Comparison of ENCODE assay signal across 21 cellular contexts in the genomic region with DNA sequence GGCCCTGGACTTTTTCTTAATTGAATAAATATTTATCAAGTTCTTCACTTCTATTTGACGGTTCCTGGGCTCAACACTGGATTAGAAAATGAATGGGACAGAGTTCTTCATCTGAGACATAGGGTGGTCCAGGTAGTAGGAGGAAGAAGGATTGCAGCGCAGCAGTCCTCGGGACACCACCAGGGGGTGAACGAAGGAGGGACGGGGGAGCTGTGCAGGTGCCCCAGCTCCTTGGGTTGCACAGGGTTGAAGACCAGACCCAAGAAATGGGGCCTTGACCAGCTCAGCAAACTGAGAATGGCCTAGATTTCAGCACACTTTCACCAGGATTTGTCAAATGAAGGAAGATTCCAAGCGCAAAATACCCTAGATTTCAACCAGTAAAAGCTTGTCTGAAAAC. TPM values are rescaled to one million over a fixed set of nuclear protein-coding genes. Genes with fewer than 3 reads are reported as not detected.
DNase-seq lines count a peak whose midpoint lies in the region; ATAC-seq and TF ChIP-seq lines count a peak whose summit lies in the region.
"Had no signal": no experiment of that assay in that cellular context is flagged by ENCODE, and none has a peak within 500 bp of the region (broad histone marks: within the 10 kb centered on the region; RNA-seq: fewer than 3 reads in every experiment).

No MANE protein-coding gene starts in this region.

- TF ChIP-seq POLR2A in lower leg skin (IDR thresholded peaks at IDR 0.05) = no peak
- TF ChIP-seq POLR2A in stomach (IDR thresholded peaks at IDR 0.05) = no peak

- no peak overlapping the region for H3K23ac ChIP-seq in mesenchymal stem cell (ENCODE audit: low read length in 2 of 2)

- no peak overlapping the region for H4K8ac ChIP-seq in mesenchymal stem cell (ENCODE audit: low read length)

- H3K9me3 ChIP-seq in OCI-LY3 (ENCODE audit: insufficient read depth, low read length) (no peaks in the 10 kb centered on the region), mesenchymal stem cell (ENCODE audit: control insufficient read depth, low read length) (no peaks in the 10 kb centered on the region), stomach (no peaks in the 10 kb centered on the region)
- H3K9me3 ChIP-seq: BLaER1, HAP-1 had no signal

- no peak overlapping the region for H2BK5ac ChIP-seq in mesenchymal stem cell (ENCODE audit: low read depth, low read length, poor library complexity, severe bottlenecking)

- H3K4me1 ChIP-seq in OCI-LY3 (ENCODE audit: low read length) (peaks cover 30% of the 10 kb centered on the region), mesenchymal stem cell (ENCODE audit: control insufficient read depth, insufficient read depth, low read depth, low read length) (peaks cover 28% of the 10 kb centered on the region), stomach (peaks cover 18 to 98% (median 54%) of the 10 kb centered on the region in 4 donors)
- H3K4me1 ChIP-seq: HAP-1 had no signal

- H3K4ac ChIP-seq in mesenchymal stem cell (ENCODE audit: low read depth in 1 of 2, low read length in 2 of 2) = no peak overlapping the region

- ATAC-seq in sciatic nerve = no peak
- ATAC-seq in HG02973 (IDR thresholded peaks at IDR 0.05; ENCODE audit: unreplicated experiment) = no peak
- ATAC-seq: GM12878 had no signal

- WGBS in mesenchymal stem cell = 91% methylated on average over 6 of the region's 6 CpGs
- WGBS in lower leg skin, 2 donors = 86 to 93% methylated on average over 6 of the region's 6 CpGs
- WGBS in stomach, 5 donors = 73 to 84% (median 79%) methylated on average over 6 of the region's 6 CpGs

- no peak overlapping the region for H2AFZ ChIP-seq in OCI-LY3 (ENCODE audit: low read depth, low read length)
- no peak overlapping the region for H2AFZ ChIP-seq in mesenchymal stem cell (ENCODE audit: low read depth, low read length)
- H2AFZ ChIP-seq: GM23248 had no signal

- H3K27me3 ChIP-seq in OCI-LY3 (ENCODE audit: low read depth, low read length) = no peaks in the 10 kb centered on the region
- no peaks in the 10 kb centered on the region for H3K27me3 ChIP-seq in mesenchymal stem cell (ENCODE audit: control insufficient read depth in 1 of 2, insufficient read depth in 1 of 2, low read length in 2 of 2)
- H3K27me3 ChIP-seq in stomach = no peaks in the 10 kb centered on the region
- H3K27me3 ChIP-seq: BLaER1 had no signal

- no peak overlapping the region for H4K91ac ChIP-seq in mesenchymal stem cell (ENCODE audit: low read length)

- intact Hi-C loops in sciatic nerve (cut with DNase I) = loop anchor here (5.0 kb wide), 2 partner anchors 92 to 157 kb away; no protein-coding TSS in a partner anchor
- intact Hi-C loops in lower leg skin (cut with DNase I; ENCODE audit: low total_unique reads) = loop anchor here (5.0 to 10.0 kb wide), 2 partner anchors 100 to 157 kb away; no protein-coding TSS in a partner anchor
- intact Hi-C loops in stomach (cut with DNase I; ENCODE audit: low total_unique reads) = loop anchor here (5.0 kb wide), 2 partner anchors 97 to 152 kb away; no protein-coding TSS in a partner anchor

- peaks cover 13% of the 10 kb centered on the region for H3K79me2 ChIP-seq in OCI-LY3 (ENCODE audit: low read length)

- no peak overlapping the region for H3K4me2 ChIP-seq in OCI-LY3 (ENCODE audit: low read length)
- H3K4me2 ChIP-seq in mesenchymal stem cell (ENCODE audit: low read length, poor library complexity, severe bottlenecking) = no peak overlapping the region
- H3K4me2 ChIP-seq: BLaER1 had no signal

- peak overlapping the region; percentile 51 for H3K27ac ChIP-seq in OCI-LY3 (ENCODE audit: low read length)
- H3K27ac ChIP-seq in coronary artery = no peak overlapping the region
- no peak overlapping the region for H3K27ac ChIP-seq in mesenchymal stem cell (ENCODE audit: low read length, poor library complexity, severe bottlenecking)
- H3K27ac ChIP-seq in stomach = peak overlapping the region in 1 of 5 donors; percentile 52
- H3K27ac ChIP-seq: BLaER1, GM23248 had no signal

- H3K36me3 ChIP-seq in OCI-LY3 (replicated peaks; ENCODE audit: low read depth, low read length) (peaks cover 42% of the 10 kb centered on the region), mesenchymal stem cell (ENCODE audit: control insufficient read depth in 1 of 2, insufficient read depth in 2 of 2, low read depth in 1 of 2, low read length in 2 of 2) (peaks cover 37 to 80% of the 10 kb centered on the region in 2 experiments), stomach (peaks cover 19 to 67% (median 61%) of the 10 kb centered on the region in 4 donors)
- H3K36me3 ChIP-seq: HAP-1 had no signal

- TF ChIP-seq CTCF in OCI-LY3 (IDR thresholded peaks at IDR 0.05; ENCODE audit: low read depth, low read length) (no peak), coronary artery (IDR thresholded peaks at IDR 0.05) (no peak), lower leg skin (IDR thresholded peaks at IDR 0.05) (no peak), stomach (IDR thresholded peaks at IDR 0.05) (no peak)

- H2AK5ac ChIP-seq in mesenchymal stem cell (ENCODE audit: low read length, severe bottlenecking) = no peak overlapping the region

- DNase-seq in coronary artery (ENCODE audit: low spot score) = peak; percentile 45
- DNase-seq in mesenchymal stem cell = no peak
- peak; percentile 51 for DNase-seq in sciatic nerve (ENCODE audit: low spot score)
- DNase-seq in lower leg skin (ENCODE audit: low spot score in 2 of 2) = no peak
- DNase-seq in stomach = no peak
- no peak for DNase-seq in stimulated activated CD4-positive, alpha-beta T cell treated with anti-CD3 and anti-CD28 coated beads, Interleukin-4, amount 100 ng/mL, for 4 hours
- DNase-seq: 8988T; Calu3; CD4-positive, alpha-beta memory T cell; DMS79 treated with DMSO at 0.1 percent for 48 hours; GF-D8; GM23248 had no signal

- no peak overlapping the region for H2BK15ac ChIP-seq in mesenchymal stem cell (ENCODE audit: low read depth, poor library complexity, severe bottlenecking)

- H3K18ac ChIP-seq in mesenchymal stem cell (ENCODE audit: low read depth in 1 of 2, low read length in 2 of 2) = no peak overlapping the region

- H2BK12ac ChIP-seq in mesenchymal stem cell (ENCODE audit: low read length in 2 of 2) = no peak overlapping the region

- no peaks in the 10 kb centered on the region for H3K79me1 ChIP-seq in mesenchymal stem cell (replicated peaks; ENCODE audit: low read length, poor library complexity, severe bottlenecking)

- no peak overlapping the region for H3K9ac ChIP-seq in OCI-LY3 (ENCODE audit: low read length)
- H3K9ac ChIP-seq in mesenchymal stem cell (ENCODE audit: low read length) = peak overlapping the region; percentile 15
- H3K9ac ChIP-seq: BLaER1, GM23248 had no signal

- TF ChIP-seq EP300 in stomach (IDR thresholded peaks at IDR 0.05) = no peak

- H3K4me3 ChIP-seq in OCI-LY3 (ENCODE audit: low read length) (no peak overlapping the region), coronary artery (no peak overlapping the region), mesenchymal stem cell (ENCODE audit: insufficient read depth in 1 of 2, low read depth in 1 of 2, low read length in 2 of 2) (no peak overlapping the region), lower leg skin (ENCODE audit: low read depth, poor library complexity, severe bottlenecking) (no peak overlapping the region), stomach (no peak overlapping the region)
- H3K4me3 ChIP-seq: BLaER1, GM12878, GM23248, HAP-1 had no signal

- H3K14ac ChIP-seq in mesenchymal stem cell (ENCODE audit: low read length in 2 of 2) = no peak overlapping the region

- H2BK120ac ChIP-seq in mesenchymal stem cell (ENCODE audit: low read depth, low read length) = no peak overlapping the region

- H4K20me1 ChIP-seq in OCI-LY3 (ENCODE audit: insufficient read depth, low read length) = peaks cover 28% of the 10 kb centered on the region

RNA-seq across cellular contexts. Expression of a gene that starts 29.5 kb away (rescaled TPM):
- 49.4 TPM for polyA plus RNA-seq in mesenchymal stem cell (2013, experiment 1 of 2)
- polyA plus RNA-seq in mesenchymal stem cell (2013, experiment 2 of 2) = 49.9 TPM
- 85.8 TPM for total RNA-seq in sciatic nerve
- total RNA-seq in lower leg skin = 10 to 100 TPM; 21.2 to 47.2 (median 34.3) TPM
- 10 to 100 TPM; 36.2 to 95.9 (median 61.4) TPM for total RNA-seq in stomach
- polyA plus RNA-seq in stomach = 10 to 100 TPM; 19.0 to 34.2 (median 31.0) TPM

RNA-seq across cellular contexts. Expression of a gene that starts 32.1 kb away (rescaled TPM):
- polyA plus RNA-seq in mesenchymal stem cell (2013, experiment 1 of 2) = not detected
- polyA plus RNA-seq in mesenchymal stem cell (2013, experiment 2 of 2) = not detected
- total RNA-seq in sciatic nerve = not detected
- not detected for total RNA-seq in lower leg skin
- total RNA-seq in stomach = not detected
- not detected for polyA plus RNA-seq in stomach
- total RNA-seq: A673; Calu3; CD4-positive, alpha-beta memory T cell; GM12878; GM23248; H4; HT-29 had no signal
- polyA plus RNA-seq: AG04450; CD4-positive, alpha-beta memory T cell; GM12878 had no signal

Comparison
In these comparisons a context has a peak if more than half of its experiments do, and no peak if none do; other contexts are left out.
1. DNase-seq: peak in coronary artery (single experiment) and sciatic nerve (single experiment); none in mesenchymal stem cell (single experiment), lower leg skin (0 of 2), stomach (single experiment) and stimulated activated CD4-positive, alpha-beta T cell treated with anti-CD3 and anti-CD28 coated beads, Interleukin-4, amount 100 ng/mL, for 4 hours (0 of 2).